In the genomic region with DNA sequence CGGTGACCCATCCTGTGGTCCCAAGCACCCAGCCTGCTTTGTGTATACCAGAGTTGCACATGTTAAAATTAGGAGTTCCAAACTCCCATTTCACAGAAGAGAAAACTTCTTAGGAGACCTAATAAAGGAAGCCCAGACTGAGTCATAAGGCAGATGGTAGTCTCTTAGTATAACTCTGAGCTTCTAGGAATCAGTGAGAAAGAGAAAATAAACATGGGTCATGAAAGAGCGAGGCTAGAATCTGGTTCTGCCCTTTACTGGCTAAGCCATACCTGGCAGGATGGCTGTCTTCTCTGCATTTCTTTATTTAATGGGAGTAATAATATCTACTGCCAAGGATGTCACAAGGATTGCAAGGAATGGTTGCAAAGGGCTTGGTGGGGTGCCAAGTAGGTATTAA, we compare ENCODE assay signal across 23 cellular contexts.
"Had no signal": no experiment of that assay in that cellular context is flagged by ENCODE, and none has a peak within 500 bp of the region (broad histone marks: within the 10 kb centered on the region; RNA-seq: fewer than 3 reads in every experiment).

No MANE protein-coding gene starts in this region.

- ATAC-seq: effector memory CD8-positive, alpha-beta T cell; esophagus mucosa; gastrocnemius medialis; heart left ventricle; left cardiac atrium; left lung; left ventricle myocardium superior; lower lobe of right lung; mucosa of descending colon; naive thymus-derived CD8-positive, alpha-beta T cell had no signal

- H3K4me3 ChIP-seq: colonic mucosa, esophagus squamous epithelium, gastrocnemius medialis, heart left ventricle, hepatocyte, left lung, lower lobe of right lung, mucosa of descending colon had no signal

- H3K27me3 ChIP-seq: colonic mucosa, esophagus squamous epithelium, gastrocnemius medialis, heart left ventricle, hepatocyte, left lung had no signal

- H3K36me3 ChIP-seq: colonic mucosa, esophagus squamous epithelium, gastrocnemius medialis, heart left ventricle, left lung, lower lobe of right lung had no signal

- DNase-seq: colonic mucosa; cortex of kidney; effector CD8-positive, alpha-beta T cell; effector memory CD8-positive, alpha-beta T cell; endodermal cell; erythroblast; esophagus squamous epithelium; foreskin fibroblast; foreskin melanocyte; gastrocnemius medialis; heart left ventricle; hypothalamus; immature natural killer cell; left cardiac atrium; left lung; left ventricle myocardium superior; lower lobe of right lung; mesenchymal stem cell; mucosa of descending colon; naive B cell; naive thymus-derived CD8-positive, alpha-beta T cell had no signal

- H3K9me3 ChIP-seq: colonic mucosa, esophagus squamous epithelium, gastrocnemius medialis, left lung, lower lobe of right lung, mucosa of descending colon had no signal
